ENCODE assay signal across 9 cellular contexts in genomic region chr5:100595152-100595811, GRCh38.
DNase-seq lines count a peak whose midpoint lies in the region; ATAC-seq and TF ChIP-seq lines count a peak whose summit lies in the region.
"Had no signal": no experiment of that assay in that cellular context is flagged by ENCODE, and none has a peak within 500 bp of the region (broad histone marks: within the 10 kb centered on the region; RNA-seq: fewer than 3 reads in every experiment).

No MANE protein-coding gene starts in this region.

- DNase-seq in EH (ENCODE audit: low read depth): peak; percentile 89
- DNase-seq in RPMI8226: peak; percentile 18
- DNase-seq in fibroblast of mammary gland (ENCODE audit: low read depth): peak; percentile 96
- DNase-seq in pons (ENCODE audit: low spot score): peak; percentile 24
- no peak for DNase-seq in 8988T
- no peak for DNase-seq in NCI-H187 (lab: John Stamatoyannopoulos, UW)
- DNase-seq: NCI-H774 had no signal

- no peak for TF ChIP-seq CTCF in fibroblast of mammary gland (conservative IDR thresholded peaks at IDR 0.05; ENCODE audit: control insufficient read depth, insufficient read depth, low read depth, low read length)

- ATAC-seq in HG03439 (IDR thresholded peaks at IDR 0.05; ENCODE audit: unreplicated experiment) (no peak), GM21723 (IDR thresholded peaks at IDR 0.05; ENCODE audit: unreplicated experiment) (no peak)

- peak overlapping the region; percentile 17 for H3K4me3 ChIP-seq in fibroblast of mammary gland (ENCODE audit: control insufficient read depth, low read depth, low read length)

Comparison
In these comparisons a context has a peak if more than half of its experiments do, and no peak if none do; other contexts are left out.
1. DNase-seq: peak in EH (single experiment), RPMI8226 (single experiment), fibroblast of mammary gland (single experiment) and pons (single experiment); none in 8988T (single experiment) and NCI-H187 (0 of 2).